Comparison of ENCODE assay signal across 1 cellular context in the genomic region with DNA sequence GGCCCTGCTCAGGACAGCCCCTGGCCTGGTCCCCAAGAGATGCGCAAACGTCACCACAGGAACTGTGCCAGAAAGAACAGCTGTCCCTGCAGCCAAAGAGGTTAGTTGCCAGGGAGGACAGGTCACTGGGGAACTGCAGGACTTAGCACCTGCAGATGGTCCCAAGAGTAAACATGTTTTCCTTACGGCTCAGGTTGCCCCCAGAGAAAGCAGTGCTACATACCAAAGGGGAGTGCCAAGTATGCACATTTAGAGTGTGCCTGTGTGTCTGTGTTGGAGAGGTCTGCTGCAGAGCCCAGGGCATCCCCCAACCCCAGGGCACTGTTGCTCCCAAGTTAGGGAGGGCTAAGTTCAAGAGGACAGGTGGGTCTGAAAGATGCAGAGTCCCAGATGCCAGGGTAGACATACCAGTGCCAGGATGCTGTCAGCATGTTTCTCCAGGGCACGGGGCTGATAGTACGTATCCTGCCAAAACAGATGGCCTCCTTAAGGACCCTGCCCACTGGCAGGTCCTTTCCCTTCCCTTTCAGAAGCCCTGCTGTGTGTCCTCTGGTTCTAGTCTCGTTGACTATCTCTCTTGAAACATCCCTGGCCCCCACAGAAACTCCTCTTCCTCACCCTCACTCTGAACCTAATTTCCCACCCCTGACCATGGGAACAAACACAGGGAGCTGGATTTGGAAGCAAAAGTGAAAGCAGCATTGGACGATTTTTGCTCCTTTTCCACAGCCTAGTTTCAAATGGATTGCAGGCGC.
A peak's percentile ranks its signal among the peaks of the same experiment; 100 is the strongest.
TF ChIP-seq lines count a peak whose summit lies in the region.

No MANE protein-coding gene starts in this region.

TF ChIP-seq in K562, 482 proteins besides CTCF, POLR2A, EP300 and RAD21 (continues in another document):
- TF ChIP-seq POLR3G (IDR thresholded peaks at IDR 0.05; ENCODE audit: extremely low read depth, insufficient read length, insufficient replicate concordance) (no peak), STAG1 (CRISPR knock-in tag; IDR thresholded peaks at IDR 0.05; ENCODE audit: borderline replicate concordance) (0 out of 2 replicates have a peak, but pooled peaks have one; percentile 2), HDAC6 (IDR thresholded peaks at IDR 0.05; ENCODE audit: low read depth, low read length) (0 out of 2 replicates have a peak, but pooled peaks have one; percentile 60), SRF (CRISPR knock-in tag; IDR thresholded peaks at IDR 0.05) (0 out of 4 replicates have a peak, but pooled peaks of 1 of the 2 experiments have one; percentile 1), ELK1 (CRISPR knock-in tag; IDR thresholded peaks at IDR 0.05) (no peak), YY1 (IDR thresholded peaks at IDR 0.05; ENCODE audit: borderline replicate concordance in 1 of 3, control insufficient read depth in 1 of 3, extremely low read depth in 1 of 3, insufficient read depth in 3 of 3, insufficient read length in 1 of 3, insufficient replicate concordance in 2 of 3, low read depth in 1 of 3, low read length in 2 of 3) (peak in 1 of 3 experiments; percentile 8), WHSC1 (IDR thresholded peaks at IDR 0.05; ENCODE audit: low read length) (peak; percentile 64), NFIC (IDR thresholded peaks at IDR 0.05) (peak; percentile 69), IRF2 (CRISPR knock-in tag; IDR thresholded peaks at IDR 0.05) (0 out of 2 replicates have a peak, but pooled peaks have one; percentile 29), TEAD4 (IDR thresholded peaks at IDR 0.05; ENCODE audit: low read length) (no peak), TEAD4 (CRISPR knock-in tag; IDR thresholded peaks at IDR 0.05; ENCODE audit: borderline replicate concordance) (0 out of 2 replicates have a peak, but pooled peaks have one; percentile 58), E2F4 (CRISPR knock-in tag; IDR thresholded peaks at IDR 0.05; ENCODE audit: low read depth) (peak; percentile 64; the same call in 1 of the 2 replicates), OTX1 (CRISPR knock-in tag; IDR thresholded peaks at IDR 0.05) (0 out of 2 replicates have a peak, but pooled peaks have one; percentile 53), ESRRA (IDR thresholded peaks at IDR 0.05; ENCODE audit: borderline replicate concordance, low read depth) (no peak), MYNN (IDR thresholded peaks at IDR 0.05) (peak; percentile 38; the same call in 1 of the 2 replicates), MYNN (CRISPR knock-in tag; IDR thresholded peaks at IDR 0.05) (no peak), JUN (IDR thresholded peaks at IDR 0.05; ENCODE audit: borderline replicate concordance, low read depth, low read length) (no peak), JUN (CRISPR knock-in tag; IDR thresholded peaks at IDR 0.05; ENCODE audit: borderline replicate concordance) (peak; percentile 89; the same call in 1 of the 2 replicates), PATZ1 (CRISPR knock-in tag; IDR thresholded peaks at IDR 0.05; ENCODE audit: borderline replicate concordance) (no peak), ZC3H4 (CRISPR knock-in tag; IDR thresholded peaks at IDR 0.05; ENCODE audit: borderline replicate concordance) (0 out of 2 replicates have a peak, but pooled peaks have one; percentile 75), CEBPB (tag; IDR thresholded peaks at IDR 0.05) (no peak), KAT7 (CRISPR knock-in tag; IDR thresholded peaks at IDR 0.05; ENCODE audit: borderline replicate concordance) (0 out of 2 replicates have a peak, but pooled peaks have one; percentile 67), SP2 (IDR thresholded peaks at IDR 0.05; ENCODE audit: extremely low read depth, low read depth, low read length, poor library complexity, severe bottlenecking) (no peak), RERE (CRISPR knock-in tag; IDR thresholded peaks at IDR 0.05; ENCODE audit: borderline replicate concordance) (peak; percentile 9; the same call in 1 of the 2 replicates), ZNF146 (CRISPR knock-in tag; IDR thresholded peaks at IDR 0.05; ENCODE audit: unreplicated experiment) (no peak), CHD1 (IDR thresholded peaks at IDR 0.05; ENCODE audit: low read length) (peak; percentile 24)
- TF ChIP-seq, protein P1, sequence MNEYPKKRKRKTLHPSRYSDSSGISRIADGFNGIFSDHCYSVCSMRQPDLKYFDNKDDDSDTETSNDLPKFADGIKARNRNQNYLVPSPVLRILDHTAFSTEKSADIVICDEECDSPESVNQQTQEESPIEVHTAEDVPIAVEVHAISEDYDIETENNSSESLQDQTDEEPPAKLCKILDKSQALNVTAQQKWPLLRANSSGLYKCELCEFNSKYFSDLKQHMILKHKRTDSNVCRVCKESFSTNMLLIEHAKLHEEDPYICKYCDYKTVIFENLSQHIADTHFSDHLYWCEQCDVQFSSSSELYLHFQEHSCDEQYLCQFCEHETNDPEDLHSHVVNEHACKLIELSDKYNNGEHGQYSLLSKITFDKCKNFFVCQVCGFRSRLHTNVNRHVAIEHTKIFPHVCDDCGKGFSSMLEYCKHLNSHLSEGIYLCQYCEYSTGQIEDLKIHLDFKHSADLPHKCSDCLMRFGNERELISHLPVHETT (CRISPR knock-in tag; conservative IDR thresholded peaks at IDR 0.05 in 1 of 2, IDR thresholded peaks at IDR 0.05 in 1 of 2): no peak
- TF ChIP-seq, protein P2, sequence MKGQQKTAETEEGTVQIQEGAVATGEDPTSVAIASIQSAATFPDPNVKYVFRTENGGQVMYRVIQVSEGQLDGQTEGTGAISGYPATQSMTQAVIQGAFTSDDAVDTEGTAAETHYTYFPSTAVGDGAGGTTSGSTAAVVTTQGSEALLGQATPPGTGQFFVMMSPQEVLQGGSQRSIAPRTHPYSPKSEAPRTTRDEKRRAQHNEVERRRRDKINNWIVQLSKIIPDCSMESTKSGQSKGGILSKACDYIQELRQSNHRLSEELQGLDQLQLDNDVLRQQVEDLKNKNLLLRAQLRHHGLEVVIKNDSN (CRISPR knock-in tag; IDR thresholded peaks at IDR 0.05): peak; percentile 62; the same call in 1 of the 2 replicates
- TF ChIP-seq, protein P3, sequence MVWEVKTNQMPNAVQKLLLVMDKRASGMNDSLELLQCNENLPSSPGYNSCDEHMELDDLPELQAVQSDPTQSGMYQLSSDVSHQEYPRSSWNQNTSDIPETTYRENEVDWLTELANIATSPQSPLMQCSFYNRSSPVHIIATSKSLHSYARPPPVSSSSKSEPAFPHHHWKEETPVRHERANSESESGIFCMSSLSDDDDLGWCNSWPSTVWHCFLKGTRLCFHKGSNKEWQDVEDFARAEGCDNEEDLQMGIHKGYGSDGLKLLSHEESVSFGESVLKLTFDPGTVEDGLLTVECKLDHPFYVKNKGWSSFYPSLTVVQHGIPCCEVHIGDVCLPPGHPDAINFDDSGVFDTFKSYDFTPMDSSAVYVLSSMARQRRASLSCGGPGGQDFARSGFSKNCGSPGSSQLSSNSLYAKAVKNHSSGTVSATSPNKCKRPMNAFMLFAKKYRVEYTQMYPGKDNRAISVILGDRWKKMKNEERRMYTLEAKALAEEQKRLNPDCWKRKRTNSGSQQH (CRISPR knock-in tag; IDR thresholded peaks at IDR 0.05): peak; percentile 10; the same call in 1 of the 2 replicates
- TF ChIP-seq, protein P4, sequence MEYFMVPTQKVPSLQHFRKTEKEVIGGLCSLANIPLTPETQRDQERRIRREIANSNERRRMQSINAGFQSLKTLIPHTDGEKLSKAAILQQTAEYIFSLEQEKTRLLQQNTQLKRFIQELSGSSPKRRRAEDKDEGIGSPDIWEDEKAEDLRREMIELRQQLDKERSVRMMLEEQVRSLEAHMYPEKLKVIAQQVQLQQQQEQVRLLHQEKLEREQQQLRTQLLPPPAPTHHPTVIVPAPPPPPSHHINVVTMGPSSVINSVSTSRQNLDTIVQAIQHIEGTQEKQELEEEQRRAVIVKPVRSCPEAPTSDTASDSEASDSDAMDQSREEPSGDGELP (CRISPR knock-in tag; IDR thresholded peaks at IDR 0.05; ENCODE audit: borderline replicate concordance): peak; percentile 82; the same call in 1 of the 2 replicates
- TF ChIP-seq, protein P5, sequence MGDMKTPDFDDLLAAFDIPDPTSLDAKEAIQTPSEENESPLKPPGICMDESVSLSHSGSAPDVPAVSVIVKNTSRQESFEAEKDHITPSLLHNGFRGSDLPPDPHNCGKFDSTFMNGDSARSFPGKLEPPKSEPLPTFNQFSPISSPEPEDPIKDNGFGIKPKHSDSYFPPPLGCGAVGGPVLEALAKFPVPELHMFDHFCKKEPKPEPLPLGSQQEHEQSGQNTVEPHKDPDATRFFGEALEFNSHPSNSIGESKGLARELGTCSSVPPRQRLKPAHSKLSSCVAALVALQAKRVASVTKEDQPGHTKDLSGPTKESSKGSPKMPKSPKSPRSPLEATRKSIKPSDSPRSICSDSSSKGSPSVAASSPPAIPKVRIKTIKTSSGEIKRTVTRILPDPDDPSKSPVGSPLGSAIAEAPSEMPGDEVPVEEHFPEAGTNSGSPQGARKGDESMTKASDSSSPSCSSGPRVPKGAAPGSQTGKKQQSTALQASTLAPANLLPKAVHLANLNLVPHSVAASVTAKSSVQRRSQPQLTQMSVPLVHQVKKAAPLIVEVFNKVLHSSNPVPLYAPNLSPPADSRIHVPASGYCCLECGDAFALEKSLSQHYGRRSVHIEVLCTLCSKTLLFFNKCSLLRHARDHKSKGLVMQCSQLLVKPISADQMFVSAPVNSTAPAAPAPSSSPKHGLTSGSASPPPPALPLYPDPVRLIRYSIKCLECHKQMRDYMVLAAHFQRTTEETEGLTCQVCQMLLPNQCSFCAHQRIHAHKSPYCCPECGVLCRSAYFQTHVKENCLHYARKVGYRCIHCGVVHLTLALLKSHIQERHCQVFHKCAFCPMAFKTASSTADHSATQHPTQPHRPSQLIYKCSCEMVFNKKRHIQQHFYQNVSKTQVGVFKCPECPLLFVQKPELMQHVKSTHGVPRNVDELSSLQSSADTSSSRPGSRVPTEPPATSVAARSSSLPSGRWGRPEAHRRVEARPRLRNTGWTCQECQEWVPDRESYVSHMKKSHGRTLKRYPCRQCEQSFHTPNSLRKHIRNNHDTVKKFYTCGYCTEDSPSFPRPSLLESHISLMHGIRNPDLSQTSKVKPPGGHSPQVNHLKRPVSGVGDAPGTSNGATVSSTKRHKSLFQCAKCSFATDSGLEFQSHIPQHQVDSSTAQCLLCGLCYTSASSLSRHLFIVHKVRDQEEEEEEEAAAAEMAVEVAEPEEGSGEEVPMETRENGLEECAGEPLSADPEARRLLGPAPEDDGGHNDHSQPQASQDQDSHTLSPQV (IDR thresholded peaks at IDR 0.05): 0 out of 2 replicates have a peak, but pooled peaks have one; percentile 21
- TF ChIP-seq, protein P6, sequence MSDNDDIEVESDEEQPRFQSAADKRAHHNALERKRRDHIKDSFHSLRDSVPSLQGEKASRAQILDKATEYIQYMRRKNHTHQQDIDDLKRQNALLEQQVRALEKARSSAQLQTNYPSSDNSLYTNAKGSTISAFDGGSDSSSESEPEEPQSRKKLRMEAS (CRISPR knock-in tag; IDR thresholded peaks at IDR 0.05): peak; percentile 68
